In genomic region chr10:58336242-58336641, GRCh38 we compare ENCODE assay signal across 9 cellular contexts. TPM values are rescaled to one million over a fixed set of nuclear protein-coding genes. Genes with fewer than 3 reads are reported as not detected.
DNase-seq lines count a peak whose midpoint lies in the region; ATAC-seq and TF ChIP-seq lines count a peak whose summit lies in the region.
"Had no signal": no experiment of that assay in that cellular context is flagged by ENCODE, and none has a peak within 500 bp of the region (broad histone marks: within the 10 kb centered on the region; RNA-seq: fewer than 3 reads in every experiment).

No MANE protein-coding gene starts in this region.

- H3K36me3 ChIP-seq in BLaER1 = 0 out of 2 replicates have a peak, but pooled peaks cover 3% of the 10 kb centered on the region

- no peaks in the 10 kb centered on the region for H3K27me3 ChIP-seq in BLaER1

- H4K20me1 ChIP-seq in BLaER1 = peaks cover 56% of the 10 kb centered on the region

- H3K27me3 Mint-ChIP-seq in IgD-negative memory B cell (no peaks in the 10 kb centered on the region), natural killer cell (ENCODE audit: low read depth in 2 of 2) (peaks cover 9 to 11% of the 10 kb centered on the region in 2 donors)

- H3K9me3 ChIP-seq in BLaER1 = no peaks in the 10 kb centered on the region

- TF ChIP-seq CTCF in coronary artery (IDR thresholded peaks at IDR 0.05) (no peak), natural killer cell (IDR thresholded peaks at IDR 0.05) (no peak)

- H3K36me3 Mint-ChIP-seq in IgD-negative memory B cell (no peaks in the 10 kb centered on the region), natural killer cell (no peaks in the 10 kb centered on the region)

- intact Hi-C loops in natural killer cell (cut with micrococcal nuclease) = loop anchor here (10.0 kb wide), 1 partner anchor 71 kb away; the partner anchor contains the start of genes CISD1 and IPMK

- H3K4me3 ChIP-seq in BLaER1 (peak overlapping the region; percentile 95), coronary artery (peak overlapping the region; percentile 97)

- H3K9me3 Mint-ChIP-seq in IgD-negative memory B cell = peaks cover 0 to 2% (median 0%) of the 10 kb centered on the region in 3 donors
- no peaks in the 10 kb centered on the region for H3K9me3 Mint-ChIP-seq in natural killer cell

- H3K4me2 ChIP-seq in BLaER1 = peak overlapping the region; percentile 89

- H3K4me1 Mint-ChIP-seq in IgD-negative memory B cell (peaks cover 18 to 33% (median 30%) of the 10 kb centered on the region in 3 donors), natural killer cell (peaks cover 21 to 37% of the 10 kb centered on the region in 2 donors)

- peak overlapping the region; percentile 92; the same call in 1 of the 2 replicates for H3K9ac ChIP-seq in BLaER1

- H3K27ac Mint-ChIP-seq in IgD-negative memory B cell = no peak overlapping the region
- peak overlapping the region; percentile 78 to 81 for H3K27ac Mint-ChIP-seq in natural killer cell

- H3K4me3 Mint-ChIP-seq in IgD-negative memory B cell (peak overlapping the region; percentile 91 to 98 (median 96)), natural killer cell (peak overlapping the region; percentile 95)

- peaks cover 37% of the 10 kb centered on the region for H3K4me1 ChIP-seq in BLaER1

- H3K27ac ChIP-seq in BLaER1 (no peak overlapping the region), coronary artery (no peak overlapping the region)

- no peak for ATAC-seq in natural killer cell
- ATAC-seq in GM18861 (IDR thresholded peaks at IDR 0.05; ENCODE audit: unreplicated experiment) = no peak

- DNase-seq in coronary artery (ENCODE audit: low spot score) (no peak), natural killer cell (no peak), COR-L47 (lab: John Stamatoyannopoulos, UW) (no peak), dermis blood vessel endothelial cell (no peak), NCI-H82 (lab: John Stamatoyannopoulos, UW) (no peak)
- DNase-seq: NCI-H1105 had no signal

RNA-seq across cellular contexts. Expression of gene UBE2D1, which starts 1.4 kb away (rescaled TPM):
- 16.5 TPM for polyA plus RNA-seq in IgD-negative memory B cell
- 10 to 100 TPM; 14.0 to 14.5 (median 14.4) TPM for total RNA-seq in natural killer cell
- 9.4 and 11.3 TPM in 2 replicates for total RNA-seq in dermis blood vessel endothelial cell

RNA-seq across cellular contexts. Expression of gene TFAM, which starts 49.0 kb away (rescaled TPM):
- 56.0 TPM for polyA plus RNA-seq in IgD-negative memory B cell
- total RNA-seq in natural killer cell (10 to 100 TPM; 29.1 to 34.3 (median 33.8) TPM), dermis blood vessel endothelial cell (39.0 and 61.0 TPM in 2 replicates)

Comparison
In these comparisons a context has a peak if more than half of its experiments do, and no peak if none do; other contexts are left out.
1. H3K27ac Mint-ChIP-seq: peak in natural killer cell (2 of 2); none in IgD-negative memory B cell (0 of 3).